8 cellular contexts compared by ENCODE assay signal in genomic region chr1:208238710-208239517, GRCh38. TPM values are rescaled to one million over a fixed set of nuclear protein-coding genes. Genes with fewer than 3 reads are reported as not detected.
DNase-seq lines count a peak whose midpoint lies in the region; ATAC-seq and TF ChIP-seq lines count a peak whose summit lies in the region.

No MANE protein-coding gene starts in this region.

- no peak for ATAC-seq in natural killer cell treated with Interleukin-12 subunit alpha and Interleukin-12 subunit beta and Interleukin-15 and Interleukin-18, amount 100 ng/mL, for 72 hours
- ATAC-seq in GM21717 (IDR thresholded peaks at IDR 0.05; ENCODE audit: unreplicated experiment): no peak
- ATAC-seq in GM21390 (IDR thresholded peaks at IDR 0.05; ENCODE audit: unreplicated experiment): no peak

- no peaks in the 10 kb centered on the region for H3K9me3 ChIP-seq in esophagus muscularis mucosa

- intact Hi-C loops in esophagus muscularis mucosa (cut with DNase I): loop anchor here (5.0 kb wide), 1 partner anchor 57 kb away; no protein-coding TSS in a partner anchor

- H3K4me3 ChIP-seq in HL-60 (replicated peaks; ENCODE audit: insufficient read depth, low read length): no peak overlapping the region
- H3K4me3 ChIP-seq in esophagus muscularis mucosa: peak overlapping the region in 2 of 4 donors; percentile 7 to 25

- H3K4me1 ChIP-seq in esophagus muscularis mucosa: peaks cover 55 to 93% (median 92%) of the 10 kb centered on the region in 4 donors

- H3K9me3 Mint-ChIP-seq in natural killer cell treated with Interleukin-12 subunit alpha and Interleukin-12 subunit beta and Interleukin-15 and Interleukin-18, amount 100 ng/mL, for 72 hours: no peaks in the 10 kb centered on the region

- TF ChIP-seq EP300 in esophagus muscularis mucosa (IDR thresholded peaks at IDR 0.05): no peak

- peak; percentile 68 for DNase-seq in DMS 273 (lab: John Stamatoyannopoulos, UW; ENCODE audit: unreplicated experiment)
- DNase-seq in DMS 273 treated with DMSO at 0.1 percent for 48 hours (lab: John Stamatoyannopoulos, UW): no peak
- DNase-seq in HL-60 (ENCODE audit: low read depth in 1 of 2, low spot score in 1 of 2): no peak
- peak; percentile 60 for DNase-seq in SK-N-DZ (ENCODE audit: low spot score)
- DNase-seq in esophagus muscularis mucosa (ENCODE audit: extremely low spot score): no peak
- peak; percentile 31 for DNase-seq in natural killer cell treated with Interleukin-12 subunit alpha and Interleukin-12 subunit beta and Interleukin-15 and Interleukin-18, amount 100 ng/mL, for 72 hours (ENCODE audit: low spot score)

- TF ChIP-seq POLR2A in esophagus muscularis mucosa (IDR thresholded peaks at IDR 0.05; ENCODE audit: low read depth): no peak

- TF ChIP-seq CTCF in HL-60 (IDR thresholded peaks at IDR 0.05; ENCODE audit: insufficient read depth, low read length) (peak; percentile 27), esophagus muscularis mucosa (IDR thresholded peaks at IDR 0.05) (peak; percentile 73 to 87 (median 81))

- H3K27ac ChIP-seq in HL-60 (replicated peaks): no peak overlapping the region
- H3K27ac ChIP-seq in esophagus muscularis mucosa (replicated peaks in 1 of 4): peak overlapping the region; percentile 53 to 94 (median 76)

- H3K27me3 ChIP-seq in HL-60 (ENCODE audit: insufficient read depth, poor library complexity, severe bottlenecking) (peaks cover 33% of the 10 kb centered on the region), esophagus muscularis mucosa (no peaks in the 10 kb centered on the region)

- H3K4me1 Mint-ChIP-seq in natural killer cell treated with Interleukin-12 subunit alpha and Interleukin-12 subunit beta and Interleukin-15 and Interleukin-18, amount 100 ng/mL, for 72 hours (ENCODE audit: low read depth in 2 of 2): peaks cover 7 to 12% of the 10 kb centered on the region in 2 donors

- peaks cover 47 to 49% of the 10 kb centered on the region in 2 donors for H3K27me3 Mint-ChIP-seq in natural killer cell treated with Interleukin-12 subunit alpha and Interleukin-12 subunit beta and Interleukin-15 and Interleukin-18, amount 100 ng/mL, for 72 hours

- no peaks in the 10 kb centered on the region for H3K36me3 Mint-ChIP-seq in natural killer cell treated with Interleukin-12 subunit alpha and Interleukin-12 subunit beta and Interleukin-15 and Interleukin-18, amount 100 ng/mL, for 72 hours

- H3K27ac Mint-ChIP-seq in natural killer cell treated with Interleukin-12 subunit alpha and Interleukin-12 subunit beta and Interleukin-15 and Interleukin-18, amount 100 ng/mL, for 72 hours: no peak overlapping the region

- WGBS in esophagus muscularis mucosa: 48% methylated on average over 7 of the region's 9 CpGs

- H3K36me3 ChIP-seq in esophagus muscularis mucosa: peaks cover 0 to 15% (median 0%) of the 10 kb centered on the region in 4 donors

- H3K4me3 Mint-ChIP-seq in natural killer cell treated with Interleukin-12 subunit alpha and Interleukin-12 subunit beta and Interleukin-15 and Interleukin-18, amount 100 ng/mL, for 72 hours: no peak overlapping the region

RNA-seq across cellular contexts. Expression of gene PLXNA2, which starts 5.3 kb away (rescaled TPM):
- 6.0 and 6.3 TPM in 2 replicates for polyA plus RNA-seq in SK-N-DZ (2014; cell fraction: cytosol; rRNA removed)
- 16.3 and 61.2 TPM in 2 replicates for polyA plus RNA-seq in SK-N-DZ (2014; cell fraction: nucleus; rRNA removed)
- 10 to 100 TPM; 19.8 to 41.6 (median 27.9) TPM for total RNA-seq in esophagus muscularis mucosa
- 1 to 10 TPM; 1.1 to 1.3 TPM for total RNA-seq in natural killer cell treated with Interleukin-12 subunit alpha and Interleukin-12 subunit beta and Interleukin-15 and Interleukin-18, amount 100 ng/mL, for 72 hours

Comparison
In these comparisons a context has a peak if more than half of its experiments do, and no peak if none do; other contexts are left out.
1. DNase-seq: peak in DMS 273 (single experiment), SK-N-DZ (single experiment) and natural killer cell treated with Interleukin-12 subunit alpha and Interleukin-12 subunit beta and Interleukin-15 and Interleukin-18, amount 100 ng/mL, for 72 hours (single experiment); none in DMS 273 treated with DMSO at 0.1 percent for 48 hours (single experiment), HL-60 (0 of 2) and esophagus muscularis mucosa (single experiment).
2. RNA of gene PLXNA2, which starts 5.3 kb away (total RNA-seq): 19.8 to 41.6 TPM in esophagus muscularis mucosa; 1.1 to 1.3 TPM in natural killer cell treated with Interleukin-12 subunit alpha and Interleukin-12 subunit beta and Interleukin-15 and Interleukin-18, amount 100 ng/mL, for 72 hours; every median in the first group is over 4 times any median in the second.